In genomic region chr7:151186640-151187408, GRCh38 we compare ENCODE assay signal across 22 cellular contexts. TPM values are rescaled to one million over a fixed set of nuclear protein-coding genes. Genes with fewer than 3 reads are reported as not detected.
"Had no signal": no experiment of that assay in that cellular context is flagged by ENCODE, and none has a peak within 500 bp of the region (broad histone marks: within the 10 kb centered on the region; RNA-seq: fewer than 3 reads in every experiment).

A gene with protein sequence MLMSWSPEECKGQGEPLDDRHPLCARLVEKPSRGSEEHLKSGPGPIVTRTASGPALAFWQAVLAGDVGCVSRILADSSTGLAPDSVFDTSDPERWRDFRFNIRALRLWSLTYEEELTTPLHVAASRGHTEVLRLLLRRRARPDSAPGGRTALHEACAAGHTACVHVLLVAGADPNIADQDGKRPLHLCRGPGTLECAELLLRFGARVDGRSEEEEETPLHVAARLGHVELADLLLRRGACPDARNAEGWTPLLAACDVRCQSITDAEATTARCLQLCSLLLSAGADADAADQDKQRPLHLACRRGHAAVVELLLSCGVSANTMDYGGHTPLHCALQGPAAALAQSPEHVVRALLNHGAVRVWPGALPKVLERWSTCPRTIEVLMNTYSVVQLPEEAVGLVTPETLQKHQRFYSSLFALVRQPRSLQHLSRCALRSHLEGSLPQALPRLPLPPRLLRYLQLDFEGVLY (minus strand): TSS chr7:151187250. CDS start chr7:151187130, 120 bp downstream.

- H3K4me2 ChIP-seq: hepatocyte had no signal

- H3K27ac ChIP-seq: hepatocyte, prostate gland, tibial artery had no signal

- H3K9me3 ChIP-seq: prostate gland, tibial artery had no signal

- H3K4me3 ChIP-seq: hepatocyte, lung, prostate gland, tibial artery had no signal

- H3K4me1 ChIP-seq: prostate gland, tibial artery had no signal

- H3K36me3 ChIP-seq: prostate gland, tibial artery had no signal

- ATAC-seq: activated CD8-positive, alpha-beta T cell treated with anti-CD3 and anti-CD28 coated beads, Interleukin-2, amount 10 ng/mL, durations not matched to agents 7 days and 5 days; T-cell had no signal

- DNase-seq: activated CD4-positive, alpha-beta T cell treated with anti-CD3 and anti-CD28 coated beads for 4 hours; activated CD8-positive, alpha-beta memory T cell treated with anti-CD3 and anti-CD28 coated beads, Interleukin-2, amount 50 U/mL, for 48 hours; activated CD8-positive, alpha-beta T cell treated with anti-CD3 and anti-CD28 coated beads, Interleukin-2, amount 10 ng/mL, durations not matched to agents 7 days and 5 days; activated naive CD4-positive, alpha-beta T cell treated with anti-CD3 and anti-CD28 coated beads for 36 hours; caudate nucleus; cortex of kidney; effector CD8-positive, alpha-beta T cell; kidney glomerular epithelial cell; midbrain; naive B cell; nucleus accumbens; stimulated activated CD4-positive, alpha-beta T cell treated with anti-CD3 and anti-CD28 coated beads, Interleukin-4, amount 100 ng/mL, for 4 hours; T-cell; T1000; tibial artery had no signal

RNA-seq across cellular contexts. Expression of the gene that starts here (rescaled TPM):
- total RNA-seq: activated CD8-positive, alpha-beta T cell treated with anti-CD3 and anti-CD28 coated beads, Interleukin-2, amount 10 ng/mL, durations not matched to agents 7 days and 5 days; activated naive CD4-positive, alpha-beta T cell treated with anti-CD3 and anti-CD28 coated beads for 36 hours; activated T-helper 1 cell treated with anti-CD3 and anti-CD28 coated beads, Interleukin-12 subunit alpha, Interleukin-12 subunit beta, Interleukin-2, Interleukin-4 antibody, amounts not matched to agents 30 ng/mL and 10 ng/mL and 1 ng/mL, durations not matched to agents 14 hours and 24 hours and 36 hours; fibroblast of lung; frontal cortex; hepatocyte; lung; prostate gland; SK-MEL-5; T-cell had no signal
- polyA plus RNA-seq: fibroblast of lung, hepatocyte, lung had no signal
